8 cellular contexts compared by ENCODE assay signal in genomic region chr12:49331360-49332222, GRCh38. TPM values are rescaled to one million over a fixed set of nuclear protein-coding genes. Genes with fewer than 3 reads are reported as not detected.
DNase-seq lines count a peak whose midpoint lies in the region; ATAC-seq and TF ChIP-seq lines count a peak whose summit lies in the region.

No MANE protein-coding gene starts in this region.

- DNase-seq in EH (ENCODE audit: low read depth): peak; percentile 78
- peak; percentile 63 for DNase-seq in LHCN-M2 (ENCODE audit: low read depth)
- peak in 4 of 5 donors; percentile 59 to 76 (median 70) for DNase-seq in heart left ventricle
- DNase-seq in psoas muscle: peak; percentile 70 to 82
- no peak for DNase-seq in SHP77 treated with DMSO at 0.1 percent for 48 hours (lab: John Stamatoyannopoulos, UW)
- DNase-seq in KG1 (lab: John Stamatoyannopoulos, UW): no peak

- TF ChIP-seq POLR2A in heart left ventricle (IDR thresholded peaks at IDR 0.05): no peak

- H3K9me3 Mint-ChIP-seq in activated T-helper 17 cell treated with anti-CD3 and anti-CD28 coated beads, Interleukin-2, amount 50 U/mL, for 72 hours: no peaks in the 10 kb centered on the region

- H3K4me3 ChIP-seq in heart left ventricle (no peak overlapping the region), psoas muscle (no peak overlapping the region)

- peak; percentile 42 for ATAC-seq in activated T-helper 17 cell treated with anti-CD3 and anti-CD28 coated beads, Interleukin-2, amount 50 U/mL, for 72 hours (replicated peaks)
- ATAC-seq in heart left ventricle: peak; percentile 74 to 90 (median 87)
- peak; percentile 89 to 96 (median 92) for ATAC-seq in psoas muscle
- ATAC-seq in GM21360 (IDR thresholded peaks at IDR 0.05; ENCODE audit: unreplicated experiment): no peak

- 34 to 48% (median 42%) methylated on average over 10 to 11 of the region's 11 CpGs for WGBS in heart left ventricle, 4 donors
- 40 to 44% (median 42%) methylated on average over 11 of the region's 11 CpGs for WGBS in psoas muscle, 3 donors

- H3K27ac ChIP-seq in heart left ventricle (no peak overlapping the region), psoas muscle (no peak overlapping the region)

- peaks cover 34% of the 10 kb centered on the region for H3K27me3 Mint-ChIP-seq in activated T-helper 17 cell treated with anti-CD3 and anti-CD28 coated beads, Interleukin-2, amount 50 U/mL, for 72 hours

- peak; percentile 58 to 82 (median 76) for TF ChIP-seq CTCF in heart left ventricle (IDR thresholded peaks at IDR 0.05)
- TF ChIP-seq CTCF in psoas muscle (IDR thresholded peaks at IDR 0.05): peak; percentile 78

- peaks cover 6% of the 10 kb centered on the region for H3K36me3 Mint-ChIP-seq in activated T-helper 17 cell treated with anti-CD3 and anti-CD28 coated beads, Interleukin-2, amount 50 U/mL, for 72 hours (ENCODE audit: low read depth)

- no peak overlapping the region for H3K27ac Mint-ChIP-seq in activated T-helper 17 cell treated with anti-CD3 and anti-CD28 coated beads, Interleukin-2, amount 50 U/mL, for 72 hours

- H3K27me3 ChIP-seq in heart left ventricle (peaks cover 25 to 46% (median 41%) of the 10 kb centered on the region in 9 donors), psoas muscle (ENCODE audit: insufficient read depth in 3 of 3, low read length in 2 of 3) (peaks cover 0 to 35% (median 14%) of the 10 kb centered on the region in 3 donors)

- intact Hi-C loops in heart left ventricle (cut with DNase I): no loop called here
- intact Hi-C loops in psoas muscle (cut with DNase I): no loop called here

- no peaks in the 10 kb centered on the region for H3K9me3 ChIP-seq in heart left ventricle
- no peaks in the 10 kb centered on the region for H3K9me3 ChIP-seq in psoas muscle

- H3K36me3 ChIP-seq in heart left ventricle (no peaks in the 10 kb centered on the region), psoas muscle (ENCODE audit: insufficient read depth in 1 of 2, low read depth in 1 of 2) (no peaks in the 10 kb centered on the region)

- H3K4me3 Mint-ChIP-seq in activated T-helper 17 cell treated with anti-CD3 and anti-CD28 coated beads, Interleukin-2, amount 50 U/mL, for 72 hours: no peak overlapping the region

- H3K4me1 Mint-ChIP-seq in activated T-helper 17 cell treated with anti-CD3 and anti-CD28 coated beads, Interleukin-2, amount 50 U/mL, for 72 hours: no peaks in the 10 kb centered on the region

- H3K4me1 ChIP-seq in heart left ventricle (peaks cover 0 to 22% (median 3%) of the 10 kb centered on the region in 12 donors), psoas muscle (no peaks in the 10 kb centered on the region)

RNA-seq across cellular contexts. Expression of gene C1QL4, which starts 5.4 kb away (rescaled TPM):
- total RNA-seq in LHCN-M2 (2014; rRNA removed): 0.19 and 0.46 TPM in 2 replicates
- 0.12 TPM for polyA plus RNA-seq in LHCN-M2 (2012)
- not detected for total RNA-seq in activated T-helper 17 cell treated with anti-CD3 and anti-CD28 coated beads, Interleukin-2, amount 50 U/mL, for 72 hours
- total RNA-seq in heart left ventricle: not detected
- not detected for polyA plus RNA-seq in heart left ventricle
- total RNA-seq in psoas muscle: not detected
- polyA plus RNA-seq in psoas muscle: not detected

RNA-seq across cellular contexts. Expression of gene TROAP, which starts 8.5 kb away (rescaled TPM):
- total RNA-seq in LHCN-M2 (2014; rRNA removed): 30.0 and 32.8 TPM in 2 replicates
- polyA plus RNA-seq in LHCN-M2 (2012): 27.8 TPM
- total RNA-seq in activated T-helper 17 cell treated with anti-CD3 and anti-CD28 coated beads, Interleukin-2, amount 50 U/mL, for 72 hours: 10 to 100 TPM; 53.9 to 56.5 TPM
- 1 to 10 TPM in 2 of 9 donors, under 1 TPM in 4, not detected in 3; 0.33 to 6.4 (median 0.85) TPM for total RNA-seq in heart left ventricle
- polyA plus RNA-seq in heart left ventricle: under 1 TPM in 1 of 2 donors, not detected in 1; 0.11 TPM
- under 1 TPM in 2 of 4 donors, not detected in 2; 0.39 to 0.48 TPM for total RNA-seq in psoas muscle
- under 1 TPM; 0.07 to 0.36 (median 0.26) TPM for polyA plus RNA-seq in psoas muscle

RNA-seq across cellular contexts. Expression of gene DNAJC22, which starts 15.1 kb away (rescaled TPM):
- 1.1 and 1.4 TPM in 2 replicates for total RNA-seq in LHCN-M2 (2014; rRNA removed)
- 1.6 TPM for polyA plus RNA-seq in LHCN-M2 (2012)
- total RNA-seq in activated T-helper 17 cell treated with anti-CD3 and anti-CD28 coated beads, Interleukin-2, amount 50 U/mL, for 72 hours: not detected
- total RNA-seq in heart left ventricle: 1 to 10 TPM in 1 of 9 donors, under 1 TPM in 5, not detected in 3; 0.08 to 4.4 (median 0.53) TPM
- under 1 TPM in 1 of 2 donors, not detected in 1; 0.11 TPM for polyA plus RNA-seq in heart left ventricle
- under 1 TPM in 1 of 4 donors, not detected in 3; 0.08 TPM for total RNA-seq in psoas muscle
- polyA plus RNA-seq in psoas muscle: under 1 TPM in 1 of 3 donors, not detected in 2; 0.03 TPM

RNA-seq across cellular contexts. Expression of gene SPATS2, which starts 35.7 kb away (rescaled TPM):
- 25.7 and 27.6 TPM in 2 replicates for total RNA-seq in LHCN-M2 (2014; rRNA removed)
- polyA plus RNA-seq in LHCN-M2 (2012): 19.0 TPM
- total RNA-seq in activated T-helper 17 cell treated with anti-CD3 and anti-CD28 coated beads, Interleukin-2, amount 50 U/mL, for 72 hours: 10 to 100 TPM; 15.3 to 16.9 TPM
- 1 to 10 TPM; 3.0 to 9.1 (median 4.8) TPM for total RNA-seq in heart left ventricle
- polyA plus RNA-seq in heart left ventricle: 1 to 10 TPM; 6.7 TPM
- 10 to 100 TPM in 2 of 4 donors, 1 to 10 TPM in 2; 5.0 to 10.6 (median 9.7) TPM for total RNA-seq in psoas muscle
- polyA plus RNA-seq in psoas muscle: 10 to 100 TPM in 1 of 3 donors, 1 to 10 TPM in 2; 4.4 to 10.1 (median 6.2) TPM

RNA-seq across cellular contexts. Expression of gene PRPH, which starts 36.6 kb away (rescaled TPM):
- total RNA-seq in LHCN-M2 (2014; rRNA removed) (0.11 and 0.26 TPM in 2 replicates), heart left ventricle (under 1 TPM in 4 of 9 donors, not detected in 5; 0.36 to 0.70 (median 0.54) TPM), psoas muscle (not detected)
- polyA plus RNA-seq in LHCN-M2 (2012): 0.04 TPM
- under 1 TPM in 1 of 2 donors, not detected in 1; 0.32 TPM for total RNA-seq in activated T-helper 17 cell treated with anti-CD3 and anti-CD28 coated beads, Interleukin-2, amount 50 U/mL, for 72 hours
- polyA plus RNA-seq in heart left ventricle (under 1 TPM; 0.11 to 0.27 TPM), psoas muscle (under 1 TPM in 2 of 3 donors, not detected in 1; 0.06 to 0.20 TPM)

Comparison
In these comparisons a context has a peak if more than half of its experiments do, and no peak if none do; other contexts are left out.
1. DNase-seq: peak in EH (single experiment), LHCN-M2 (single experiment), heart left ventricle (4 of 5) and psoas muscle (2 of 2); none in SHP77 treated with DMSO at 0.1 percent for 48 hours (single experiment) and KG1 (single experiment).